ENCODE assay signal across 1 cellular context in the genomic region with DNA sequence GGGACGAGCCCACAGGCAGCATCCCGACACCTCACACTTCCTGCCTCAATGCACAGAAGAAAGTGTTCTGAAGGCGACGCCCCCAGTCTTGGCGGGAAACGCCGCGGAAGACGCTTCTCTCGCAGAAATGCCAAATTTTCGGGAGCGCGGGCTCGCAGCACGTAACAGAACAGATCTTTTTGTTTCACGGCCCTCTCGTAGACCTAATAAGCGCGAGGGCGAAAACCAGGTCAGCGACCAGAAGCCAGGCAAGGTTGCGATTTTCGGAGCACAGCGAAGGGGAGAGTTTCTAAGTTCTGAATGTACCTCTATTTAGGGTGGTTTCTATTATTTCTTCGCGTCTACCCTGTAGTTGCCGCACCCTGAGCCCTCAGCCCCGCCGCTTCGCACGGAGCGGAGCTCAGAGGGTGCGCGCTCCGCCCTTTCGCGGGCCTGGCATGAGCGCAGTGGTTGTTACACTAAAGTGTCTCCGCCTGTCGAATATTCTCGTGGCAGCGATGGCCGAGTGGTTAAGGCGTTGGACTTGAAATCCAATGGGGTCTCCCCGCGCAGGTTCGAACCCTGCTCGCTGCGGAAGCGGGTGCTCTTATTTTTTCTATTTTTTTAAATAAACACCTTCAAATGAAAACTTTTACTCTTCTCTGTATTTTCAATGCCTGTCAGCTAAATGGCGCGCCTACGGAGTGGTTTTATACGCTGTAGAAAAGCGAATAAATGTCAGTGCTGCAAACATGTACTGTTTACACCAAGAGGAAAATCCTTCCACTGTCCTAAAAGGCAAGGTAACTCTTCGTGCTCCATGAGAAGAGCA.
TF ChIP-seq lines count a peak whose summit lies in the region.

No MANE protein-coding gene starts in this region.

TF ChIP-seq in IMR-90, 13 proteins besides CTCF, POLR2A, EP300 and RAD21 (continued from another document):
- TF ChIP-seq ELK1 (IDR thresholded peaks at IDR 0.05; ENCODE audit: borderline replicate concordance, low read depth, low read length), result no peak
- TF ChIP-seq USF2 (IDR thresholded peaks at IDR 0.05; ENCODE audit: low read depth, low read length), result no peak
- TF ChIP-seq CHD1 (IDR thresholded peaks at IDR 0.05; ENCODE audit: low read depth, low read length), result no peak
- no peak for TF ChIP-seq RCOR1 (IDR thresholded peaks at IDR 0.05; ENCODE audit: insufficient replicate concordance, low read length)
- peak; percentile 92 for TF ChIP-seq FOS (IDR thresholded peaks at IDR 0.05; ENCODE audit: low read depth, low read length)
- no peak for TF ChIP-seq CEBPB (IDR thresholded peaks at IDR 0.05; ENCODE audit: low read depth, low read length)
